17 cellular contexts compared by ENCODE assay signal in the genomic region with DNA sequence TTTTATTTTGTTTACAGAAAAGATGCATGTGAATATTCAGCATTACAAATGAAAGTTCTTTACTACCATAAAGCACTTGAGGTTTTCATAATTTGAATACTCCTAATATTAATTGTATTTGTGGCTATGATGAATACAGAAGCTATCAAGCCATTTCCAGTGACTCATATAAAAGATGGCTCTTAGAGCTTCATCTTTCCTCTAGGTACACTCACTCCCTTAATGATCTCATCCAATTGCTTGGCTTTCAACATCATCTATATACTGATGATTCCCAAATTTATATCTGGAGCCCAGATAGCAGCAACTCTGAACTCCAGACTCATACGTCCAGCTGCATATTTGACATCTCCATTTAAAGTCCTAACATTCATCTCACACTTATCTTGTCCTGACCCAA.
DNase-seq lines count a peak whose midpoint lies in the region; ATAC-seq and TF ChIP-seq lines count a peak whose summit lies in the region.
"Had no signal": no experiment of that assay in that cellular context is flagged by ENCODE, and none has a peak within 500 bp of the region (broad histone marks: within the 10 kb centered on the region; RNA-seq: fewer than 3 reads in every experiment).

No MANE protein-coding gene starts in this region.

- no peak for TF ChIP-seq POLR2A in GM18505 (IDR thresholded peaks at IDR 0.05; ENCODE audit: borderline replicate concordance, extremely low read depth, insufficient read depth, insufficient read length)

- no peak overlapping the region for H4K8ac ChIP-seq in mesenchymal stem cell (ENCODE audit: low read length)

- H4K91ac ChIP-seq in mesenchymal stem cell (ENCODE audit: low read length): no peak overlapping the region

- no peak overlapping the region for H3K4ac ChIP-seq in mesenchymal stem cell (ENCODE audit: low read depth in 1 of 2, low read length in 2 of 2)

- H3K79me1 ChIP-seq in mesenchymal stem cell (replicated peaks; ENCODE audit: low read length, poor library complexity, severe bottlenecking): no peaks in the 10 kb centered on the region

- H3K14ac ChIP-seq in mesenchymal stem cell (ENCODE audit: low read length in 2 of 2): no peak overlapping the region

- H3K4me3 ChIP-seq in WERI-Rb-1 (ENCODE audit: low read depth, low read length): no peak overlapping the region
- no peak overlapping the region for H3K4me3 ChIP-seq in mesenchymal stem cell (ENCODE audit: insufficient read depth in 1 of 2, low read depth in 1 of 2, low read length in 2 of 2)
- H3K4me3 ChIP-seq: GM12878 had no signal

- no peak overlapping the region for H2AFZ ChIP-seq in mesenchymal stem cell (ENCODE audit: low read depth, low read length)

- peaks cover 5% of the 10 kb centered on the region for H3K4me1 ChIP-seq in mesenchymal stem cell (ENCODE audit: control insufficient read depth, insufficient read depth, low read depth, low read length)

- H3K9me3 ChIP-seq in WERI-Rb-1 (ENCODE audit: severe bottlenecking): peaks cover 8% of the 10 kb centered on the region
- no peaks in the 10 kb centered on the region for H3K9me3 ChIP-seq in mesenchymal stem cell (ENCODE audit: control insufficient read depth, low read length)

- DNase-seq in GM03348 (ENCODE audit: low spot score): peak; percentile 35
- DNase-seq in HT1080 (ENCODE audit: low read depth): peak; percentile 31
- DNase-seq in WERI-Rb-1: no peak
- peak; percentile 25 for DNase-seq in mesenchymal stem cell
- no peak for DNase-seq in NCI-H146 (lab: John Stamatoyannopoulos, UW)
- DNase-seq: C1 segment of cervical spinal cord, DMS153, IMR-90, Kasumi-1, NCI-H1417 treated with DMSO at 0.1 percent for 48 hours, NCI-H2081 treated with DMSO at 0.1 percent for 48 hours, NCI-H524 treated with DMSO at 0.1 percent for 48 hours, PC-3, SHP77 had no signal

- H3K36me3 ChIP-seq in WERI-Rb-1 (no peaks in the 10 kb centered on the region; the same call in 1 of the 2 replicates), mesenchymal stem cell (ENCODE audit: control insufficient read depth in 1 of 2, insufficient read depth in 2 of 2, low read depth in 1 of 2, low read length in 2 of 2) (no peaks in the 10 kb centered on the region)

- TF ChIP-seq CTCF in WERI-Rb-1 (IDR thresholded peaks at IDR 0.05; ENCODE audit: low read depth, low read length): no peak

- H2BK5ac ChIP-seq in mesenchymal stem cell (ENCODE audit: low read depth, low read length, poor library complexity, severe bottlenecking): no peak overlapping the region

- H3K27ac ChIP-seq in WERI-Rb-1 (peak overlapping the region; percentile 18), mesenchymal stem cell (ENCODE audit: low read length, poor library complexity, severe bottlenecking) (no peak overlapping the region)

- ATAC-seq in HG03025 (IDR thresholded peaks at IDR 0.05; ENCODE audit: low FRiP score, unreplicated experiment): no peak
- no peak for ATAC-seq in GM18505 (IDR thresholded peaks at IDR 0.05; ENCODE audit: unreplicated experiment)
- ATAC-seq: GM12878, PC-3 had no signal

- 36% methylated on average over 1 of the region's 1 CpG for WGBS in mesenchymal stem cell

- no peak overlapping the region for H2BK12ac ChIP-seq in mesenchymal stem cell (ENCODE audit: low read length in 2 of 2)

- no peak overlapping the region for H2BK120ac ChIP-seq in mesenchymal stem cell (ENCODE audit: low read depth, low read length)

- no peaks in the 10 kb centered on the region for H3K27me3 ChIP-seq in WERI-Rb-1 (ENCODE audit: insufficient read depth, low read depth, severe bottlenecking)
- no peaks in the 10 kb centered on the region for H3K27me3 ChIP-seq in mesenchymal stem cell (ENCODE audit: control insufficient read depth in 1 of 2, insufficient read depth in 1 of 2, low read length in 2 of 2)

- H3K4me2 ChIP-seq in mesenchymal stem cell (ENCODE audit: low read length, poor library complexity, severe bottlenecking): no peak overlapping the region

- H2AK5ac ChIP-seq in mesenchymal stem cell (ENCODE audit: low read length, severe bottlenecking): no peak overlapping the region

- no peak overlapping the region for H3K18ac ChIP-seq in mesenchymal stem cell (ENCODE audit: low read depth in 1 of 2, low read length in 2 of 2)

- no peak overlapping the region for H3K9ac ChIP-seq in mesenchymal stem cell (ENCODE audit: low read length)

- H3K23ac ChIP-seq in mesenchymal stem cell (ENCODE audit: low read length in 2 of 2): no peak overlapping the region

- H2BK15ac ChIP-seq in mesenchymal stem cell (ENCODE audit: low read depth, poor library complexity, severe bottlenecking): no peak overlapping the region

Comparison
In these comparisons a context has a peak if more than half of its experiments do, and no peak if none do; other contexts are left out.
1. DNase-seq: peak in GM03348 (single experiment), HT1080 (single experiment) and mesenchymal stem cell (single experiment); none in WERI-Rb-1 (single experiment) and NCI-H146 (single experiment).